22 cellular contexts compared by ENCODE assay signal in the genomic region with DNA sequence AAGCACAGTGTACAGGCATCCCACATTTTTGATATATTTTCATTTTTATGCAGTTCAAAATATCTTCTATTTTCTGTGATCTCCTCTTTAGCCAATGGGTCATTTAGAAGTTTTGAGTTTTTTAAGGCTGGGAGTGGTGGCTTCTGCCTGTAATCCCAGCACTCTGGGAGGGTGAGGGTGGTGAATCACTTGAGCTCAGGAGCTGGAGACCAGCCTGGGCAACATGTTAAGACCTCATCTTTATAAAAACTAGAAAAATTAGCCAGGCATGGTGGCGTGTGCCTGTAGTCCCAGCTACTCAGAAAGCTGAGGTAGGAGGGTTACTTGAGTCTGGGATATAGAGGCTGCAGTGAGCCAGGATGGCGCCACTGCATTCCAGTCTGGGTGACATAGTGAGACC.
"Had no signal": no experiment of that assay in that cellular context is flagged by ENCODE, and none has a peak within 500 bp of the region (broad histone marks: within the 10 kb centered on the region; RNA-seq: fewer than 3 reads in every experiment).

No MANE protein-coding gene starts in this region.

- DNase-seq: effector memory CD8-positive, alpha-beta T cell; esophagus squamous epithelium; gastrocnemius medialis; heart right ventricle; immature natural killer cell; kidney; left colon; left ventricle myocardium superior; mesenchymal stem cell; midbrain; occipital lobe; pancreas; right cardiac atrium; stimulated activated CD4-positive, alpha-beta T cell treated with anti-CD3 and anti-CD28 coated beads, Interleukin-2, amount 100 ng/mL, for 48 hours; stimulated activated CD8-positive, alpha-beta memory T cell treated with anti-CD3 and anti-CD28 coated beads, Interleukin-4, amount 100 ng/mL, for 48 hours; stimulated activated naive CD8-positive, alpha-beta T cell treated with anti-CD3 and anti-CD28 coated beads, Interleukin-15, Interleukin-2, amounts not matched to agents 100 U/mL and 50 U/mL, for 24 hours; upper lobe of right lung had no signal

- H3K4me1 ChIP-seq: neural progenitor cell had no signal

- H3K27me3 ChIP-seq: esophagus squamous epithelium, gastrocnemius medialis, heart right ventricle, neural progenitor cell, pancreas, tibial nerve, upper lobe of right lung, vagina had no signal

- H3K4me3 ChIP-seq: esophagus squamous epithelium, gastrocnemius medialis, heart right ventricle, lung, neural progenitor cell, pancreas, smooth muscle cell, tibial nerve, upper lobe of right lung, vagina had no signal

- H3K9ac ChIP-seq: neural progenitor cell had no signal

- H3K36me3 ChIP-seq: gastrocnemius medialis, neural progenitor cell, pancreas, vagina had no signal

- H2AFZ ChIP-seq: neural progenitor cell had no signal

- H3K9me3 ChIP-seq: esophagus squamous epithelium, gastrocnemius medialis, pancreas, tibial nerve, upper lobe of right lung, vagina had no signal

- H3K4me2 ChIP-seq: neural progenitor cell, smooth muscle cell had no signal

- H3K27ac ChIP-seq: esophagus squamous epithelium, heart right ventricle, neural progenitor cell, pancreas, tibial nerve, upper lobe of right lung, vagina had no signal
